ENCODE assay signal across 16 cellular contexts in the genomic region with DNA sequence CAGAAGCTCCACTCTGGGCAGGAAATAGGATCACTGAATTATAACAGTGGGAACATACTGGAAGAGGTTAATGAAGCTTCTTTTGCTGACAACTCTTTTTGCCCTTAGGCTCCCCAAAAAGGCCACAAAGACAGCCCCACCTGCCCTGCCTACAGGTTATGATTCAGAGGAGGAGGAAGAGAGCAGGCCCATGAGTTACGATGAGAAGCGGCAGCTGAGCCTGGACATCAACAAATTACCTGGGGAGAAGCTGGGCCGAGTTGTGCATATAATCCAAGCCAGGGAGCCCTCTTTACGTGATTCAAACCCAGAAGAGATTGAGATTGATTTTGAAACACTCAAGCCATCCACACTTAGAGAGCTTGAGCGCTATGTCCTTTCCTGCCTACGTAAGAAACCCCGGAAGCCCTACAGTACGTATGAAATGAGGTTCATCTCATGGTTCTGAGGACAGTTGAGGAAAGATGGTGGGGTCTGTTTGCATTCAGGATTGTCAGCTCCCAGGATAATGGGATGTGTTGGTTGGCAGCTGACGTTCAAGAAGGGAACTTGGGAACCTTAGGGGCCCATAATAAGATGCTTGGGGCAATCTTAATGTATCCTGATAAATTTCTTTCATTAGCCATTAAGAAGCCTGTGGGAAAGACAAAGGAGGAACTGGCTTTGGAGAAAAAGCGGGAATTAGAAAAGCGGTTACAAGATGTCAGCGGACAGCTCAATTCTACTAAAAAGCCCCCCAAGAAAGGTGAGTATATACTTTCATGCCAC. TPM values are rescaled to one million over a fixed set of nuclear protein-coding genes. Genes with fewer than 3 reads are reported as not detected.
DNase-seq lines count a peak whose midpoint lies in the region; FAIRE-seq and TF ChIP-seq lines count a peak whose summit lies in the region.
"Had no signal": no experiment of that assay in that cellular context is flagged by ENCODE, and none has a peak within 500 bp of the region (broad histone marks: within the 10 kb centered on the region; RNA-seq: fewer than 3 reads in every experiment).

No MANE protein-coding gene starts in this region.

- TF ChIP-seq POLR2A in GM19193 (IDR thresholded peaks at IDR 0.05; ENCODE audit: extremely low read depth, insufficient read depth, insufficient read length) = peak; percentile 35

- intact Hi-C loops in CD4-positive, alpha-beta memory T cell (cut with micrococcal nuclease) = no loop called here

- H3K36me3 ChIP-seq in CD4-positive, alpha-beta memory T cell (ENCODE audit: insufficient read depth, low read length) = peaks cover 66% of the 10 kb centered on the region
- H3K36me3 ChIP-seq in mesodermal cell (ENCODE audit: control insufficient read depth, insufficient read depth, low read length) (peaks cover 75% of the 10 kb centered on the region), osteoblast (ENCODE audit: insufficient read depth, low read length) (peaks cover 84% of the 10 kb centered on the region)

- peaks cover 73% of the 10 kb centered on the region for H4K20me1 ChIP-seq in osteoblast (ENCODE audit: insufficient read depth, low read length)

- peaks cover 48% of the 10 kb centered on the region for H3K4me1 ChIP-seq in CD4-positive, alpha-beta memory T cell (ENCODE audit: insufficient read depth, low read length)
- peaks cover 16% of the 10 kb centered on the region for H3K4me1 ChIP-seq in mesodermal cell (ENCODE audit: control insufficient read depth, insufficient read depth, low read length, poor library complexity, severe bottlenecking)
- peaks cover 21% of the 10 kb centered on the region for H3K4me1 ChIP-seq in osteoblast (ENCODE audit: insufficient read depth, low read length)

- no peak overlapping the region for H2AFZ ChIP-seq in osteoblast (ENCODE audit: low read length)

- 96 to 97% methylated on average over 8 to 10 of the region's 12 CpGs for WGBS in mesodermal cell (ENCODE audit: insufficient coverage in 2 of 2), 2 experiments

- H3K27me3 ChIP-seq in CD4-positive, alpha-beta memory T cell (ENCODE audit: insufficient read depth, low read length) = no peaks in the 10 kb centered on the region
- H3K27me3 ChIP-seq in osteoblast (ENCODE audit: insufficient read depth, low read length) = no peaks in the 10 kb centered on the region
- H3K27me3 ChIP-seq: ovary had no signal

- H3K27me3 Mint-ChIP-seq in CD4-positive, alpha-beta memory T cell = no peaks in the 10 kb centered on the region
- no peaks in the 10 kb centered on the region for H3K27me3 Mint-ChIP-seq in activated naive CD8-positive, alpha-beta T cell

- no peaks in the 10 kb centered on the region for H3K9me3 ChIP-seq in CD4-positive, alpha-beta memory T cell (ENCODE audit: control insufficient read depth in 1 of 2, low read length in 2 of 2)
- H3K9me3 ChIP-seq in mesodermal cell (ENCODE audit: control insufficient read depth, low read length) = no peaks in the 10 kb centered on the region
- no peaks in the 10 kb centered on the region for H3K9me3 ChIP-seq in osteoblast (ENCODE audit: low read depth, low read length)
- H3K9me3 ChIP-seq: ovary had no signal

- no peak for DNase-seq in CD4-positive, alpha-beta memory T cell
- no peak for DNase-seq in osteoblast (ENCODE audit: insufficient read length, low spot score, missing footprints)
- no peak for DNase-seq in iPS-NIHi11 (ENCODE audit: low spot score)
- DNase-seq in GM19239 (ENCODE audit: insufficient read length, low spot score) = no peak
- DNase-seq in superior temporal gyrus (ENCODE audit: extremely low spot score) = no peak
- DNase-seq: activated CD8-positive, alpha-beta memory T cell treated with anti-CD3 and anti-CD28 coated beads for 24 hours; effector CD8-positive, alpha-beta T cell; hypothalamus; left cardiac atrium; ovary had no signal

- H3K4me3 Mint-ChIP-seq in CD4-positive, alpha-beta memory T cell = no peak overlapping the region
- no peak overlapping the region for H3K4me3 Mint-ChIP-seq in activated naive CD8-positive, alpha-beta T cell

- no peaks in the 10 kb centered on the region for H3K9me3 Mint-ChIP-seq in CD4-positive, alpha-beta memory T cell
- H3K9me3 Mint-ChIP-seq in activated naive CD8-positive, alpha-beta T cell (ENCODE audit: low read depth) = no peaks in the 10 kb centered on the region

- H3K4me3 ChIP-seq in CD4-positive, alpha-beta memory T cell (ENCODE audit: low read length in 2 of 2) = no peak overlapping the region
- no peak overlapping the region for H3K4me3 ChIP-seq in mesodermal cell (ENCODE audit: extremely low read depth, insufficient read depth, low read length, poor library complexity, severe bottlenecking)
- H3K4me3 ChIP-seq in osteoblast (ENCODE audit: insufficient read depth, low read length) = no peak overlapping the region
- H3K4me3 ChIP-seq: ovary had no signal

- FAIRE-seq in GM19239 (lab: Jason Lieb, UNC) = no peak
- FAIRE-seq: bronchial epithelial cell, TTC549 had no signal

- H3K79me2 ChIP-seq in osteoblast (ENCODE audit: insufficient read depth, low read length) = peaks cover 56% of the 10 kb centered on the region

- H3K27ac ChIP-seq in CD4-positive, alpha-beta memory T cell (ENCODE audit: low read depth, low read length) = no peak overlapping the region
- H3K27ac ChIP-seq in mesodermal cell (ENCODE audit: low read depth, low read length, severe bottlenecking) = peak overlapping the region; percentile 23
- H3K27ac ChIP-seq in osteoblast (ENCODE audit: low read depth, low read length) = no peak overlapping the region
- H3K27ac ChIP-seq: ovary had no signal

- CTCF ChIA-PET in CD4-positive, alpha-beta memory T cell (lab: Charles Lee; ENCODE audit: partially characterized antibody) = interaction anchor here (0.6 to 22.2 kb wide), 8 partner anchors 10 to 135 kb away, joined by 3 to 631 read pairs (median 14); a partner anchor contains a TSS

- H3K4me2 ChIP-seq in osteoblast (ENCODE audit: insufficient read depth, low read length) = no peak overlapping the region

- POLR2A ChIA-PET in CD4-positive, alpha-beta memory T cell (lab: Charles Lee; ENCODE audit: partially characterized antibody) = interaction anchor here (0.9 to 24.6 kb wide), 9 partner anchors 11 to 292 kb away, joined by 3 to 698 read pairs (median 186); a partner anchor contains a TSS

- H3K27ac Mint-ChIP-seq in CD4-positive, alpha-beta memory T cell = peak overlapping the region in 5 of 7 donors; percentile 36 to 79 (median 53)
- peak overlapping the region; percentile 46 for H3K27ac Mint-ChIP-seq in activated naive CD8-positive, alpha-beta T cell

- no peak for TF ChIP-seq CTCF in osteoblast (IDR thresholded peaks at IDR 0.05; ENCODE audit: extremely low read depth, low read depth, low read length)

- peaks cover 40 to 71% (median 56%) of the 10 kb centered on the region in 4 donors for H3K4me1 Mint-ChIP-seq in CD4-positive, alpha-beta memory T cell
- peaks cover 51% of the 10 kb centered on the region for H3K4me1 Mint-ChIP-seq in activated naive CD8-positive, alpha-beta T cell (ENCODE audit: low read depth)

- peaks cover 60 to 71% of the 10 kb centered on the region in 2 donors for H3K36me3 Mint-ChIP-seq in CD4-positive, alpha-beta memory T cell
- peaks cover 14% of the 10 kb centered on the region for H3K36me3 Mint-ChIP-seq in activated naive CD8-positive, alpha-beta T cell

RNA-seq across cellular contexts. Expression of a gene that starts 11.5 kb away (rescaled TPM):
- total RNA-seq in CD4-positive, alpha-beta memory T cell = 100 to 1,000 TPM; 375 to 378 TPM
- polyA plus RNA-seq in CD4-positive, alpha-beta memory T cell = 10 to 100 TPM; 13.7 to 87.8 TPM
- polyA plus RNA-seq in mesodermal cell (2013, experiment 1 of 2) = 136 TPM
- 136 TPM for polyA plus RNA-seq in mesodermal cell (2013, experiment 2 of 2)
- 116 and 119 TPM in 2 replicates for total RNA-seq in osteoblast

RNA-seq across cellular contexts. Expression of a gene that starts 27.0 kb away (rescaled TPM):
- total RNA-seq in CD4-positive, alpha-beta memory T cell = 10 to 100 TPM in 1 of 2 experiments, 1 to 10 TPM in 1; 8.5 to 10.2 TPM
- 10 to 100 TPM in 1 of 2 donors, 1 to 10 TPM in 1; 8.1 to 26.0 TPM for polyA plus RNA-seq in CD4-positive, alpha-beta memory T cell
- polyA plus RNA-seq in mesodermal cell (2013, experiment 1 of 2) = 3.6 TPM
- polyA plus RNA-seq in mesodermal cell (2013, experiment 2 of 2) = 3.3 TPM
- 9.0 and 20.0 TPM in 2 replicates for total RNA-seq in osteoblast

RNA-seq across cellular contexts. Expression of a gene that starts 29.5 kb away (rescaled TPM):
- 1 to 10 TPM in 1 of 2 experiments, under 1 TPM in 1; 0.69 to 1.4 TPM for total RNA-seq in CD4-positive, alpha-beta memory T cell
- 1 to 10 TPM in 1 of 2 donors, not detected in 1; 1.8 TPM for polyA plus RNA-seq in CD4-positive, alpha-beta memory T cell
- 0.63 TPM for polyA plus RNA-seq in mesodermal cell (2013, experiment 1 of 2)
- 0.71 TPM for polyA plus RNA-seq in mesodermal cell (2013, experiment 2 of 2)
- total RNA-seq in osteoblast = under 0.01 and 2.4 TPM in 2 replicates
- total RNA-seq: bronchial epithelial cell had no signal
- polyA plus RNA-seq: BJ had no signal

RNA-seq across cellular contexts. Expression of a gene that starts 39.1 kb away (rescaled TPM):
- 1 to 10 TPM; 7.9 to 8.1 TPM for total RNA-seq in CD4-positive, alpha-beta memory T cell
- polyA plus RNA-seq in CD4-positive, alpha-beta memory T cell = 10 to 100 TPM in 1 of 2 donors, 1 to 10 TPM in 1; 7.6 to 15.5 TPM
- polyA plus RNA-seq in mesodermal cell (2013, experiment 1 of 2) = not detected
- polyA plus RNA-seq in mesodermal cell (2013, experiment 2 of 2) = not detected
- total RNA-seq in osteoblast = 2.2 and 8.3 TPM in 2 replicates
- polyA plus RNA-seq: BJ had no signal
